Comparison of ENCODE assay signal across 9 cellular contexts in the genomic region with DNA sequence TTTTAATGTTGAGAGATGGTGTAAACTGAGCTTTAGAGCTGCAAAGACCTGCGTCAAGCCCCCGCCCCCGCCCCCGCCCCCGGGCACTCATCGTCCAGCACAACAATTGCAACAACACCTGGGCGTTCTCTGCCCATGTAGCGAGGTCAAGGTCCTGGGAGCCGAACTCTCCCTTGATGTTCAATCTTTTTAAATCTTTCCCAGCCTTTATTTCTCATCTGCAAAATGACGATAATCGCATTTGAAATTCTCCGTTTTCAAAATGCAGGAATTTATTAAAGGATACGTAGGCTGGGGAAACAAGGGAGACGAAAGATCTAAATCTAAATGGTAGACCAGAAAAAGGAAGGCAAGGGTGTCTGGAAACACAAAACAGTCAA. TPM values are rescaled to one million over a fixed set of nuclear protein-coding genes. Genes with fewer than 3 reads are reported as not detected.
A peak's percentile ranks its signal among the peaks of the same experiment; 100 is the strongest.
DNase-seq lines count a peak whose midpoint lies in the region; ATAC-seq and TF ChIP-seq lines count a peak whose summit lies in the region.
"Had no signal": no experiment of that assay in that cellular context is flagged by ENCODE, and none has a peak within 500 bp of the region (broad histone marks: within the 10 kb centered on the region; RNA-seq: fewer than 3 reads in every experiment).

No MANE protein-coding gene starts in this region.

- peak overlapping the region; percentile 71 to 79 for H3K9ac ChIP-seq in duodenal mucosa (ENCODE audit: low read depth in 1 of 2, low read length in 2 of 2)

- no peak overlapping the region for H3K27ac Mint-ChIP-seq in CD8-positive, alpha-beta T cell
- H3K27ac Mint-ChIP-seq in mesothelial cell of epicardium = peak overlapping the region; percentile 70
- no peak overlapping the region for H3K27ac Mint-ChIP-seq in type B pancreatic cell

- CTCF ChIA-PET in CD8-positive, alpha-beta T cell (lab: Charles Lee) = interaction anchor here (1.1 kb wide), 1 partner anchor 214 kb away, joined by 5 read pairs; a partner anchor contains a TSS

- intact Hi-C loops in CD8-positive, alpha-beta T cell (cut with DNase I, micrococcal nuclease) = loop anchor here (1.0 to 10.0 kb wide), 8 partner anchors 70 to 1832 kb away; a partner anchor contains a TSS

- POLR2A ChIA-PET in CD8-positive, alpha-beta T cell (lab: Charles Lee) = interaction anchor here (0.7 to 1.5 kb wide), 8 partner anchors 7 to 214 kb away, joined by 3 to 5 read pairs (median 3); a partner anchor contains a TSS

- H3K4me1 Mint-ChIP-seq in CD8-positive, alpha-beta T cell (ENCODE audit: low read depth) = peaks cover 31% of the 10 kb centered on the region
- H3K4me1 Mint-ChIP-seq in mesothelial cell of epicardium (peaks cover 35% of the 10 kb centered on the region), type B pancreatic cell (ENCODE audit: unreplicated experiment) (peaks cover 27% of the 10 kb centered on the region)

- H3K4me1 ChIP-seq in CD8-positive, alpha-beta T cell (ENCODE audit: insufficient read depth, low read length) = peaks cover 21% of the 10 kb centered on the region
- H3K4me1 ChIP-seq in duodenal mucosa (ENCODE audit: control insufficient read depth in 1 of 2, insufficient read depth in 2 of 2, low read length in 2 of 2) = peaks cover 23 to 25% of the 10 kb centered on the region in 2 donors

- H3K36me3 ChIP-seq in CD8-positive, alpha-beta T cell (ENCODE audit: insufficient read depth, low read length) = no peaks in the 10 kb centered on the region
- no peaks in the 10 kb centered on the region for H3K36me3 ChIP-seq in duodenal mucosa (ENCODE audit: control insufficient read depth in 1 of 2, insufficient read depth in 2 of 2, low read length in 2 of 2)

- DNase-seq in CD8-positive, alpha-beta T cell = peak in 1 of 7 experiments; percentile 10
- DNase-seq in GM20000 (ENCODE audit: low spot score) (peak; percentile 59), NCI-H69 (lab: John Stamatoyannopoulos, UW) (peak; percentile 59), mesothelial cell of epicardium (ENCODE audit: low spot score in 2 of 2, unreplicated experiment in 2 of 2) (no peak), SKM-1 treated with dmso at 0.1 percent for 144 hours (lab: John Stamatoyannopoulos, UW; ENCODE audit: unreplicated experiment) (no peak), type B pancreatic cell (ENCODE audit: extremely low spot score, unreplicated experiment) (no peak)
- DNase-seq in activated effector memory CD4-positive, alpha-beta T cell treated with anti-CD3 and anti-CD28 coated beads, Interleukin-2, amount 50 U/mL, for 16 hours = no peak

- H3K4me3 Mint-ChIP-seq in CD8-positive, alpha-beta T cell = no peak overlapping the region
- H3K4me3 Mint-ChIP-seq in mesothelial cell of epicardium = no peak overlapping the region
- no peak overlapping the region for H3K4me3 Mint-ChIP-seq in type B pancreatic cell

- peaks cover 12% of the 10 kb centered on the region for H3K36me3 Mint-ChIP-seq in CD8-positive, alpha-beta T cell
- H3K36me3 Mint-ChIP-seq in mesothelial cell of epicardium = no peaks in the 10 kb centered on the region
- peaks cover 14% of the 10 kb centered on the region for H3K36me3 Mint-ChIP-seq in type B pancreatic cell

- ATAC-seq in CD8-positive, alpha-beta T cell = no peak

- H3K9me3 ChIP-seq in CD8-positive, alpha-beta T cell (ENCODE audit: low read length) = no peaks in the 10 kb centered on the region
- H3K9me3 ChIP-seq in duodenal mucosa (ENCODE audit: control insufficient read depth in 1 of 2, low read length in 2 of 2) = no peaks in the 10 kb centered on the region

- no peaks in the 10 kb centered on the region for H3K9me3 Mint-ChIP-seq in CD8-positive, alpha-beta T cell
- H3K9me3 Mint-ChIP-seq in mesothelial cell of epicardium (no peaks in the 10 kb centered on the region), type B pancreatic cell (peaks cover 9% of the 10 kb centered on the region)

- TF ChIP-seq CTCF in CD8-positive, alpha-beta T cell (IDR thresholded peaks at IDR 0.05) = no peak
- TF ChIP-seq CTCF in GM20000 (IDR thresholded peaks at IDR 0.05; ENCODE audit: extremely low read depth, missing control alignments) (no peak), mesothelial cell of epicardium (IDR thresholded peaks at IDR 0.05; ENCODE audit: unreplicated experiment) (no peak), type B pancreatic cell (conservative IDR thresholded peaks at IDR 0.05) (no peak)

- no peaks in the 10 kb centered on the region for H3K27me3 ChIP-seq in CD8-positive, alpha-beta T cell (ENCODE audit: insufficient read depth, low read length)
- H3K27me3 ChIP-seq in duodenal mucosa (ENCODE audit: control insufficient read depth in 1 of 2, insufficient read depth in 2 of 2, low read length in 2 of 2) = no peaks in the 10 kb centered on the region

- H3K4me3 ChIP-seq in CD8-positive, alpha-beta T cell (ENCODE audit: low read depth, low read length) = peak overlapping the region; percentile 64
- H3K4me3 ChIP-seq in duodenal mucosa (ENCODE audit: low read depth in 1 of 2, low read length in 2 of 2) = peak overlapping the region; percentile 86 to 95

- H3K27ac ChIP-seq in CD8-positive, alpha-beta T cell (ENCODE audit: low read depth, low read length) = peak overlapping the region; percentile 87
- H3K27ac ChIP-seq in duodenal mucosa (ENCODE audit: low read depth, low read length) = peak overlapping the region; percentile 73

- H3K27me3 Mint-ChIP-seq in CD8-positive, alpha-beta T cell (ENCODE audit: low read depth) = no peaks in the 10 kb centered on the region
- H3K27me3 Mint-ChIP-seq in mesothelial cell of epicardium (ENCODE audit: low read depth) (no peaks in the 10 kb centered on the region), type B pancreatic cell (no peaks in the 10 kb centered on the region)

RNA-seq across cellular contexts. Expression of a gene that starts 0.6 kb away (rescaled TPM):
- total RNA-seq in CD8-positive, alpha-beta T cell = 10 to 100 TPM; 18.6 to 19.2 TPM
- total RNA-seq in mesothelial cell of epicardium = 51.8 to 54.4 TPM (median 54.2 TPM) in 3 replicates
- total RNA-seq in type B pancreatic cell (ENCODE audit: low replicate concordance) = 62.0 and 68.0 TPM in 2 replicates

RNA-seq across cellular contexts. Expression of a gene that starts 52.0 kb away (rescaled TPM):
- total RNA-seq in CD8-positive, alpha-beta T cell = not detected
- total RNA-seq in mesothelial cell of epicardium (93.8 to 105 TPM (median 94.1 TPM) in 3 replicates), type B pancreatic cell (ENCODE audit: low replicate concordance) (111 and 149 TPM in 2 replicates)
- total RNA-seq: T-helper 1 cell treated with Interleukin-12 subunit alpha and Interleukin-12 subunit beta and Interleukin-4 antibody, amounts not matched to agents 30 ng/mL and 1 ng/mL, for 36 hours had no signal

Comparison
In these comparisons a context has a peak if more than half of its experiments do, and no peak if none do; other contexts are left out.
1. DNase-seq: peak in GM20000 (single experiment) and NCI-H69 (single experiment); none in mesothelial cell of epicardium (0 of 2), activated effector memory CD4-positive, alpha-beta T cell treated with anti-CD3 and anti-CD28 coated beads, Interleukin-2, amount 50 U/mL, for 16 hours (single experiment), SKM-1 treated with dmso at 0.1 percent for 144 hours (single experiment) and type B pancreatic cell (single experiment).
2. RNA of a gene that starts 52.0 kb away (total RNA-seq): 111 to 149 TPM in type B pancreatic cell and 93.8 to 105 TPM in mesothelial cell of epicardium; not detected in CD8-positive, alpha-beta T cell; every median in the first group is over 10 times any median in the second.